Comparison of ENCODE assay signal across 2 cellular contexts in the genomic region with DNA sequence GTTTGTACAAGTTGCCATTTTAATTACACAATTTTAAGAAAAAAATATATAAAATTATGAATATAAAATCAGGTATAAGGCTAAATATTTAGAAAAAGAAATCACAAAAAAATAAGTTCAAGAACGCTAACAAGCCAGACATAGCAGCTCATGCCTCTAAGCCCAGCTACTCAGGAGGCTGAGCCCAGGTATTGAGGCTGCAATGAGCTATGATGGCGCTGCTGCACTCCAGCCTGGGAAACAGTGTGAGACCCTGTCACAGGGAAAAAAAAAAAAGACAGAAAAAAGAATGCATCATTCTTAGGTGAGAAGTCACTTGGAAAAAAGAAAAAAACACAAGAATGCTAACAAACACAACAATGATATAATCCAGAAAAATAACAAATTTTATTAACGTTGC.
TF ChIP-seq lines count a peak whose summit lies in the region.

No MANE protein-coding gene starts in this region.

TF ChIP-seq in SK-N-SH treated with all-trans-retinoic acid at 6 μM for 48 hours, 23 proteins besides CTCF, POLR2A, EP300 and RAD21 (continued from another document):
- TF ChIP-seq, protein P1, sequence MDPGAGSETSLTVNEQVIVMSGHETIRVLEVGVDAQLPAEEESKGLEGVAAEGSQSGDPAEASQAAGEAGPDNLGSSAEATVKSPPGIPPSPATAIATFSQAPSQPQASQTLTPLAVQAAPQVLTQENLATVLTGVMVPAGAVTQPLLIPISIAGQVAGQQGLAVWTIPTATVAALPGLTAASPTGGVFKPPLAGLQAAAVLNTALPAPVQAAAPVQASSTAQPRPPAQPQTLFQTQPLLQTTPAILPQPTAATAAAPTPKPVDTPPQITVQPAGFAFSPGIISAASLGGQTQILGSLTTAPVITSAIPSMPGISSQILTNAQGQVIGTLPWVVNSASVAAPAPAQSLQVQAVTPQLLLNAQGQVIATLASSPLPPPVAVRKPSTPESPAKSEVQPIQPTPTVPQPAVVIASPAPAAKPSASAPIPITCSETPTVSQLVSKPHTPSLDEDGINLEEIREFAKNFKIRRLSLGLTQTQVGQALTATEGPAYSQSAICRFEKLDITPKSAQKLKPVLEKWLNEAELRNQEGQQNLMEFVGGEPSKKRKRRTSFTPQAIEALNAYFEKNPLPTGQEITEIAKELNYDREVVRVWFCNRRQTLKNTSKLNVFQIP (CRISPR knock-in tag; IDR thresholded peaks at IDR 0.05; ENCODE audit: borderline replicate concordance, low read depth): no peak
- TF ChIP-seq PPARA (CRISPR knock-in tag; IDR thresholded peaks at IDR 0.05; ENCODE audit: borderline replicate concordance) (no peak), ESRRG (CRISPR knock-in tag; IDR thresholded peaks at IDR 0.05) (no peak)
- TF ChIP-seq, protein P2, sequence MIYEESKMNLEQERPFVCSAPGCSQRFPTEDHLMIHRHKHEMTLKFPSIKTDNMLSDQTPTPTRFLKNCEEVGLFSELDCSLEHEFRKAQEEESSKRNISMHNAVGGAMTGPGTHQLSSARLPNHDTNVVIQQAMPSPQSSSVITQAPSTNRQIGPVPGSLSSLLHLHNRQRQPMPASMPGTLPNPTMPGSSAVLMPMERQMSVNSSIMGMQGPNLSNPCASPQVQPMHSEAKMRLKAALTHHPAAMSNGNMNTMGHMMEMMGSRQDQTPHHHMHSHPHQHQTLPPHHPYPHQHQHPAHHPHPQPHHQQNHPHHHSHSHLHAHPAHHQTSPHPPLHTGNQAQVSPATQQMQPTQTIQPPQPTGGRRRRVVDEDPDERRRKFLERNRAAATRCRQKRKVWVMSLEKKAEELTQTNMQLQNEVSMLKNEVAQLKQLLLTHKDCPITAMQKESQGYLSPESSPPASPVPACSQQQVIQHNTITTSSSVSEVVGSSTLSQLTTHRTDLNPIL (CRISPR knock-in tag; IDR thresholded peaks at IDR 0.05; ENCODE audit: low read depth): no peak

TF ChIP-seq in WTC11, 78 proteins besides CTCF, POLR2A, EP300 and RAD21 (continued from another document):
- TF ChIP-seq, protein P3, sequence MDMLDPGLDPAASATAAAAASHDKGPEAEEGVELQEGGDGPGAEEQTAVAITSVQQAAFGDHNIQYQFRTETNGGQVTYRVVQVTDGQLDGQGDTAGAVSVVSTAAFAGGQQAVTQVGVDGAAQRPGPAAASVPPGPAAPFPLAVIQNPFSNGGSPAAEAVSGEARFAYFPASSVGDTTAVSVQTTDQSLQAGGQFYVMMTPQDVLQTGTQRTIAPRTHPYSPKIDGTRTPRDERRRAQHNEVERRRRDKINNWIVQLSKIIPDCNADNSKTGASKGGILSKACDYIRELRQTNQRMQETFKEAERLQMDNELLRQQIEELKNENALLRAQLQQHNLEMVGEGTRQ (CRISPR knock-in tag; IDR thresholded peaks at IDR 0.05): no peak
- no peak for TF ChIP-seq SMAD3 (CRISPR knock-in tag; IDR thresholded peaks at IDR 0.05; ENCODE audit: borderline replicate concordance)
- TF ChIP-seq, protein P4, sequence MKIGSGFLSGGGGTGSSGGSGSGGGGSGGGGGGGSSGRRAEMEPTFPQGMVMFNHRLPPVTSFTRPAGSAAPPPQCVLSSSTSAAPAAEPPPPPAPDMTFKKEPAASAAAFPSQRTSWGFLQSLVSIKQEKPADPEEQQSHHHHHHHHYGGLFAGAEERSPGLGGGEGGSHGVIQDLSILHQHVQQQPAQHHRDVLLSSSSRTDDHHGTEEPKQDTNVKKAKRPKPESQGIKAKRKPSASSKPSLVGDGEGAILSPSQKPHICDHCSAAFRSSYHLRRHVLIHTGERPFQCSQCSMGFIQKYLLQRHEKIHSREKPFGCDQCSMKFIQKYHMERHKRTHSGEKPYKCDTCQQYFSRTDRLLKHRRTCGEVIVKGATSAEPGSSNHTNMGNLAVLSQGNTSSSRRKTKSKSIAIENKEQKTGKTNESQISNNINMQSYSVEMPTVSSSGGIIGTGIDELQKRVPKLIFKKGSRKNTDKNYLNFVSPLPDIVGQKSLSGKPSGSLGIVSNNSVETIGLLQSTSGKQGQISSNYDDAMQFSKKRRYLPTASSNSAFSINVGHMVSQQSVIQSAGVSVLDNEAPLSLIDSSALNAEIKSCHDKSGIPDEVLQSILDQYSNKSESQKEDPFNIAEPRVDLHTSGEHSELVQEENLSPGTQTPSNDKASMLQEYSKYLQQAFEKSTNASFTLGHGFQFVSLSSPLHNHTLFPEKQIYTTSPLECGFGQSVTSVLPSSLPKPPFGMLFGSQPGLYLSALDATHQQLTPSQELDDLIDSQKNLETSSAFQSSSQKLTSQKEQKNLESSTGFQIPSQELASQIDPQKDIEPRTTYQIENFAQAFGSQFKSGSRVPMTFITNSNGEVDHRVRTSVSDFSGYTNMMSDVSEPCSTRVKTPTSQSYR (CRISPR knock-in tag; IDR thresholded peaks at IDR 0.05): no peak
- no peak for TF ChIP-seq KAT7 (CRISPR knock-in tag; IDR thresholded peaks at IDR 0.05; ENCODE audit: borderline replicate concordance)
- TF ChIP-seq JUN (CRISPR knock-in tag; IDR thresholded peaks at IDR 0.05): no peak
